Comparison of ENCODE assay signal across 20 cellular contexts in genomic region chr4:97867557-97868091, GRCh38.
"Had no signal": no experiment of that assay in that cellular context is flagged by ENCODE, and none has a peak within 500 bp of the region (broad histone marks: within the 10 kb centered on the region; RNA-seq: fewer than 3 reads in every experiment).

No MANE protein-coding gene starts in this region.

- H3K4me1 Mint-ChIP-seq: activated CD4-positive, alpha-beta memory T cell treated with anti-CD3 and anti-CD28 coated beads, Interleukin-2, amount 10 ng/mL, durations not matched to agents 7 days and 5 days; activated CD4-positive, alpha-beta T cell treated with anti-CD3 and anti-CD28 coated beads for 36 hours had no signal

- H3K27ac Mint-ChIP-seq: activated CD4-positive, alpha-beta memory T cell treated with anti-CD3 and anti-CD28 coated beads, Interleukin-2, amount 10 ng/mL, durations not matched to agents 7 days and 5 days; activated CD4-positive, alpha-beta T cell treated with anti-CD3 and anti-CD28 coated beads for 36 hours; natural killer cell treated with Interleukin-12 subunit alpha and Interleukin-12 subunit beta and Interleukin-15 and Interleukin-18, amount 100 ng/mL, for 72 hours had no signal

- H3K27me3 Mint-ChIP-seq: activated CD4-positive, alpha-beta memory T cell treated with anti-CD3 and anti-CD28 coated beads, Interleukin-2, amount 10 ng/mL, durations not matched to agents 7 days and 5 days; activated CD4-positive, alpha-beta T cell treated with anti-CD3 and anti-CD28 coated beads for 36 hours; natural killer cell treated with Interleukin-12 subunit alpha and Interleukin-12 subunit beta and Interleukin-15 and Interleukin-18, amount 100 ng/mL, for 72 hours had no signal

- H3K27ac ChIP-seq: dorsolateral prefrontal cortex, esophagus muscularis mucosa, heart left ventricle, left lung, psoas muscle had no signal

- FAIRE-seq: bronchial epithelial cell, endometrium had no signal

- H3K4me3 Mint-ChIP-seq: activated CD4-positive, alpha-beta memory T cell treated with anti-CD3 and anti-CD28 coated beads, Interleukin-2, amount 10 ng/mL, durations not matched to agents 7 days and 5 days; activated CD4-positive, alpha-beta T cell treated with anti-CD3 and anti-CD28 coated beads for 36 hours; natural killer cell treated with Interleukin-12 subunit alpha and Interleukin-12 subunit beta and Interleukin-15 and Interleukin-18, amount 100 ng/mL, for 72 hours had no signal

- DNase-seq: activated CD4-positive, alpha-beta memory T cell treated with anti-CD3 and anti-CD28 coated beads, Interleukin-2, amount 10 ng/mL, durations not matched to agents 7 days and 5 days; activated CD4-positive, alpha-beta T cell treated with anti-CD3 and anti-CD28 coated beads for 36 hours; activated T-cell treated with anti-CD3 and anti-CD28 coated beads, Interleukin-2, amount 50 U/mL, for 48 hours; aorta; dorsolateral prefrontal cortex; foreskin fibroblast; heart left ventricle; left lung; mesenchymal stem cell; occipital lobe; psoas muscle; stimulated activated CD4-positive, alpha-beta T cell treated with anti-CD3 and anti-CD28 coated beads, Interleukin-12 subunit alpha, Interleukin-12 subunit beta, amount 100 ng/mL, for 4 hours; stimulated activated naive CD4-positive, alpha-beta T cell; substantia nigra; T-helper 9 cell; trophoblast cell had no signal

- ATAC-seq: activated CD4-positive, alpha-beta T cell treated with anti-CD3 and anti-CD28 coated beads for 36 hours; heart left ventricle; left lung; natural killer cell treated with Interleukin-12 subunit alpha and Interleukin-12 subunit beta and Interleukin-15 and Interleukin-18, amount 100 ng/mL, for 72 hours; psoas muscle had no signal
